17 cellular contexts compared by ENCODE assay signal in genomic region chr15:68367992-68368391, GRCh38.
DNase-seq lines count a peak whose midpoint lies in the region; ATAC-seq and TF ChIP-seq lines count a peak whose summit lies in the region.
"Had no signal": no experiment of that assay in that cellular context is flagged by ENCODE, and none has a peak within 500 bp of the region (broad histone marks: within the 10 kb centered on the region; RNA-seq: fewer than 3 reads in every experiment).

No MANE protein-coding gene starts in this region.

- in situ Hi-C loops in transverse colon (cut with MboI; ENCODE audit: low pct_ligation_motif_present in 1 of 4, low pct_unique_long_range_greater_than_20kb in 1 of 4, low sequenced_read_pairs in 3 of 4): no loop called here

- H3K4me3 ChIP-seq in right cardiac atrium (ENCODE audit: low read length) (no peak overlapping the region), psoas muscle (no peak overlapping the region), transverse colon (no peak overlapping the region)

- intact Hi-C loops in left ventricle myocardium superior (cut with micrococcal nuclease): loop anchor here (5.0 kb wide), 1 partner anchor 61 kb away; no protein-coding TSS in a partner anchor
- intact Hi-C loops in cardiac septum (cut with DNase I): loop anchor here (5.0 to 10.0 kb wide), 2 partner anchors 61 to 177 kb away; no protein-coding TSS in a partner anchor
- intact Hi-C loops in right cardiac atrium (cut with DNase I): no loop called here
- intact Hi-C loops in psoas muscle (cut with DNase I): loop anchor here in 1 of 2 donors (5.0 kb wide), 1 partner anchor 116 kb away; no protein-coding TSS in a partner anchor
- intact Hi-C loops in transverse colon (cut with DNase I; ENCODE audit: low total_unique reads): no loop called here

- TF ChIP-seq CTCF in psoas muscle (IDR thresholded peaks at IDR 0.05) (no peak), transverse colon (IDR thresholded peaks at IDR 0.05) (no peak)

- H3K27me3 ChIP-seq in right cardiac atrium (ENCODE audit: control insufficient read depth, insufficient read depth) (no peaks in the 10 kb centered on the region), psoas muscle (ENCODE audit: insufficient read depth in 3 of 3, low read length in 2 of 3) (no peaks in the 10 kb centered on the region), transverse colon (no peaks in the 10 kb centered on the region)
- H3K27me3 ChIP-seq: BE2C had no signal

- WGBS in right cardiac atrium: 45% methylated on average over 5 of the region's 5 CpGs
- 66 to 71% (median 66%) methylated on average over 5 of the region's 5 CpGs for WGBS in psoas muscle, 3 donors
- 60% methylated on average over 5 of the region's 5 CpGs; no CpG with 5 or more reads in 1 of the 2 donors for WGBS in transverse colon (ENCODE audit: low coverage in 1 of 2), 2 donors

- no peak for TF ChIP-seq POLR2A in transverse colon (IDR thresholded peaks at IDR 0.05)

- H3K27ac ChIP-seq in right cardiac atrium (ENCODE audit: low read length) (peak overlapping the region; percentile 13), psoas muscle (peak overlapping the region; percentile 30), transverse colon (no peak overlapping the region)

- ATAC-seq in left ventricle myocardium superior: no peak
- ATAC-seq in right cardiac atrium: peak in 1 of 2 donors; percentile 7
- ATAC-seq in psoas muscle: no peak

- no peaks in the 10 kb centered on the region for H3K9me3 ChIP-seq in right cardiac atrium (ENCODE audit: control insufficient read depth, low read length)
- H3K9me3 ChIP-seq in psoas muscle: no peaks in the 10 kb centered on the region
- no peaks in the 10 kb centered on the region for H3K9me3 ChIP-seq in transverse colon
- H3K9me3 ChIP-seq: BE2C had no signal

- peaks cover 35% of the 10 kb centered on the region for H3K4me1 ChIP-seq in right cardiac atrium (ENCODE audit: control insufficient read depth, insufficient read depth, low read length)
- peaks cover 52% of the 10 kb centered on the region for H3K4me1 ChIP-seq in psoas muscle
- peaks cover 0 to 5% (median 4%) of the 10 kb centered on the region in 4 donors for H3K4me1 ChIP-seq in transverse colon
- H3K4me1 ChIP-seq: BE2C had no signal

- TF ChIP-seq EP300 in transverse colon (IDR thresholded peaks at IDR 0.05; ENCODE audit: low read depth): no peak

- H3K36me3 ChIP-seq in psoas muscle (ENCODE audit: insufficient read depth in 1 of 2, low read depth in 1 of 2): no peaks in the 10 kb centered on the region
- H3K36me3 ChIP-seq in transverse colon: no peaks in the 10 kb centered on the region
- H3K36me3 ChIP-seq: BE2C had no signal

- DNase-seq in left ventricle myocardium superior (peak; percentile 39), cardiac septum (ENCODE audit: low spot score) (no peak), right cardiac atrium (peak in 2 of 3 donors; percentile 48 to 74), psoas muscle (no peak), NCI-H2227 (lab: John Stamatoyannopoulos, UW; ENCODE audit: unreplicated experiment) (no peak), transverse colon (no peak)
- no peak for DNase-seq in activated CD4-positive, alpha-beta T cell treated with anti-CD3 and anti-CD28 coated beads for 4 hours
- DNase-seq in stimulated activated CD8-positive, alpha-beta memory T cell treated with anti-CD3 and anti-CD28 coated beads, Interleukin-4, amount 100 ng/mL, for 48 hours: no peak
- DNase-seq: BE2C; CD4-positive, alpha-beta memory T cell; DMS153; GF-D8; H9; NCI-H1417 treated with DMSO at 0.1 percent for 48 hours; NCI-H1930; NCI-H345; NCI-H524 treated with DMSO at 0.1 percent for 48 hours had no signal

Comparison
In these comparisons a context has a peak if more than half of its experiments do, and no peak if none do; other contexts are left out.
1. DNase-seq: peak in left ventricle myocardium superior (single experiment) and right cardiac atrium (2 of 3); none in cardiac septum (single experiment), psoas muscle (0 of 2), NCI-H2227 (single experiment), activated CD4-positive, alpha-beta T cell treated with anti-CD3 and anti-CD28 coated beads for 4 hours (0 of 2), stimulated activated CD8-positive, alpha-beta memory T cell treated with anti-CD3 and anti-CD28 coated beads, Interleukin-4, amount 100 ng/mL, for 48 hours (single experiment) and transverse colon (single experiment).
2. intact Hi-C loops: an anchor here in left ventricle myocardium superior (5.0 kb wide) and cardiac septum (5.0 to 10.0 kb wide); none called in right cardiac atrium and transverse colon.
3. H3K27ac ChIP-seq: peak in right cardiac atrium (single experiment) and psoas muscle (single experiment); none in transverse colon (0 of 4).